11 cellular contexts compared by ENCODE assay signal in the genomic region with DNA sequence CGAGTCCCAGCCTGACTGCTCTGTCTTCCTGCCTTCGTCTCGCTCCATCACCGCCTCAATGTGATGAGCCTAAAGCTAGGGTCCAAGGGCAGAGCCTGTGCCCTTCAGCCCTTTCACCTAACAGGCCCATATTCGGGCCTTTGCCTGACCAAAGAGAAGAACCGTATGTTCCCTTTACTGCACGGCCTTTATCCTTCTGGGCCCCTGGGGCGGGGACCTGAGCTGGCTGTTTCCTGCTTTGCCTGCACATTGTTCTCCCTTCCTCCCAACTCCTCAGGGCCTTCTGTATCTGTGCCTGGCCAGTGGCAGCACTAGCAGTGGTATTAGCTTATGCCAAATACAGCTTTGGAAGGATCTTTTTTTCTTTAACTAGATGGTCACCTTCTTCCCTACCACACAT. TPM values are rescaled to one million over a fixed set of nuclear protein-coding genes. Genes with fewer than 3 reads are reported as not detected.
DNase-seq lines count a peak whose midpoint lies in the region; ATAC-seq and TF ChIP-seq lines count a peak whose summit lies in the region.
"Had no signal": no experiment of that assay in that cellular context is flagged by ENCODE, and none has a peak within 500 bp of the region (broad histone marks: within the 10 kb centered on the region; RNA-seq: fewer than 3 reads in every experiment).

No MANE protein-coding gene starts in this region.

- peak overlapping the region; percentile 72 for H3K27ac Mint-ChIP-seq in activated naive CD4-positive, alpha-beta T cell treated with anti-CD3 and anti-CD28 coated beads for 36 hours
- peak overlapping the region in 5 of 6 donors; percentile 9 to 72 (median 39) for H3K27ac Mint-ChIP-seq in immature natural killer cell
- H3K27ac Mint-ChIP-seq: nephron had no signal

- TF ChIP-seq EP300 in upper lobe of left lung (IDR thresholded peaks at IDR 0.05), result no peak

- H3K4me1 ChIP-seq in upper lobe of left lung, result peaks cover 12 to 24% (median 17%) of the 10 kb centered on the region in 4 donors

- TF ChIP-seq CTCF in upper lobe of left lung (IDR thresholded peaks at IDR 0.05), result no peak

- peaks cover 25% of the 10 kb centered on the region for H3K4me1 Mint-ChIP-seq in activated naive CD4-positive, alpha-beta T cell treated with anti-CD3 and anti-CD28 coated beads for 36 hours (ENCODE audit: low read depth)
- peaks cover 2 to 17% of the 10 kb centered on the region in 2 donors for H3K4me1 Mint-ChIP-seq in immature natural killer cell

- CTCF ChIA-PET in activated naive CD4-positive, alpha-beta T cell treated with anti-CD3 and anti-CD28 coated beads for 36 hours (lab: Charles Lee), result interaction anchor here (1.4 kb wide), 1 partner anchor 46 kb away, joined by 3 read pairs; the partner anchor contains the start of gene SMARCC2

- H3K4me3 Mint-ChIP-seq in activated naive CD4-positive, alpha-beta T cell treated with anti-CD3 and anti-CD28 coated beads for 36 hours, result no peak overlapping the region
- H3K4me3 Mint-ChIP-seq in immature natural killer cell, result no peak overlapping the region
- H3K4me3 Mint-ChIP-seq: nephron had no signal

- DNase-seq in activated naive CD4-positive, alpha-beta T cell treated with anti-CD3 and anti-CD28 coated beads for 36 hours, result no peak
- no peak for DNase-seq in activated naive CD4-positive, alpha-beta T cell treated with Interleukin-2 at 50 U/mL for 16 hours
- DNase-seq in immature natural killer cell, result no peak
- no peak for DNase-seq in upper lobe of left lung
- no peak for DNase-seq in HPDE6-E6E7 (ENCODE audit: extremely low spot score)
- DNase-seq: GDM1, head of caudate nucleus, NCI-H1092, NCI-H69 had no signal

- H3K27me3 Mint-ChIP-seq in activated naive CD4-positive, alpha-beta T cell treated with anti-CD3 and anti-CD28 coated beads for 36 hours (ENCODE audit: low read depth), result no peaks in the 10 kb centered on the region
- H3K27me3 Mint-ChIP-seq in immature natural killer cell (ENCODE audit: low read depth in 3 of 3), result peaks cover 2 to 4% (median 2%) of the 10 kb centered on the region in 3 donors

- intact Hi-C loops in activated naive CD4-positive, alpha-beta T cell treated with anti-CD3 and anti-CD28 coated beads for 36 hours (cut with micrococcal nuclease), result no loop called here

- H3K27ac ChIP-seq in upper lobe of left lung, result peak overlapping the region; percentile 63 to 81 (median 69)

- no peaks in the 10 kb centered on the region for H3K9me3 Mint-ChIP-seq in activated naive CD4-positive, alpha-beta T cell treated with anti-CD3 and anti-CD28 coated beads for 36 hours
- H3K9me3 Mint-ChIP-seq in immature natural killer cell, result no peaks in the 10 kb centered on the region
- H3K9me3 Mint-ChIP-seq: nephron had no signal

- H3K27me3 ChIP-seq in upper lobe of left lung, result no peaks in the 10 kb centered on the region

- 64 to 66% methylated on average over 7 to 8 of the region's 8 CpGs for WGBS in upper lobe of left lung, 2 donors

- H3K36me3 Mint-ChIP-seq in activated naive CD4-positive, alpha-beta T cell treated with anti-CD3 and anti-CD28 coated beads for 36 hours (ENCODE audit: low read depth), result peaks cover 42% of the 10 kb centered on the region
- peaks cover 23 to 42% (median 26%) of the 10 kb centered on the region in 3 donors for H3K36me3 Mint-ChIP-seq in immature natural killer cell

- TF ChIP-seq POLR2A in upper lobe of left lung (IDR thresholded peaks at IDR 0.05), result peak in 1 of 4 donors; percentile 16

- no peak overlapping the region for H3K4me3 ChIP-seq in upper lobe of left lung

- no peaks in the 10 kb centered on the region for H3K9me3 ChIP-seq in upper lobe of left lung

- H3K36me3 ChIP-seq in upper lobe of left lung, result peaks cover 6 to 64% (median 44%) of the 10 kb centered on the region in 4 donors

- ATAC-seq in upper lobe of left lung (ENCODE audit: low FRiP score in 2 of 2) (peak; percentile 20 to 35), GM21515 (IDR thresholded peaks at IDR 0.05; ENCODE audit: unreplicated experiment) (no peak)

RNA-seq across cellular contexts. Expression of gene MYL6B, which starts 8.5 kb away (rescaled TPM):
- total RNA-seq in activated naive CD4-positive, alpha-beta T cell treated with anti-CD3 and anti-CD28 coated beads for 36 hours, result 10 to 100 TPM; 49.2 to 57.5 TPM
- polyA plus RNA-seq in immature natural killer cell, result 10 to 100 TPM in 1 of 3 donors, 1 to 10 TPM in 2; 1.5 to 12.9 (median 9.3) TPM
- 10 to 100 TPM; 10.5 to 38.4 (median 29.1) TPM for total RNA-seq in upper lobe of left lung

RNA-seq across cellular contexts. Expression of gene MYL6, which starts 14.3 kb away (rescaled TPM):
- 100 to 1,000 TPM; 841 to 868 TPM for total RNA-seq in activated naive CD4-positive, alpha-beta T cell treated with anti-CD3 and anti-CD28 coated beads for 36 hours
- 1,000 to 10,000 TPM; 2,998 to 5,712 (median 4,230) TPM for polyA plus RNA-seq in immature natural killer cell
- total RNA-seq in upper lobe of left lung, result 1,000 to 10,000 TPM in 5 of 6 donors, 100 to 1,000 TPM in 1; 665 to 1,935 (median 1,528) TPM

RNA-seq across cellular contexts. Expression of gene ESYT1, which starts 15.8 kb away (rescaled TPM):
- total RNA-seq in activated naive CD4-positive, alpha-beta T cell treated with anti-CD3 and anti-CD28 coated beads for 36 hours, result 10 to 100 TPM; 87.4 to 88.9 TPM
- polyA plus RNA-seq in immature natural killer cell, result 100 to 1,000 TPM; 217 to 502 (median 273) TPM
- total RNA-seq in upper lobe of left lung, result 100 to 1,000 TPM in 5 of 6 donors, 10 to 100 TPM in 1; 73.9 to 132 (median 112) TPM

RNA-seq across cellular contexts. Expression of gene ZC3H10, which starts 25.8 kb away (rescaled TPM):
- 1 to 10 TPM; 6.4 to 6.6 TPM for total RNA-seq in activated naive CD4-positive, alpha-beta T cell treated with anti-CD3 and anti-CD28 coated beads for 36 hours
- 1 to 10 TPM in 2 of 3 donors, under 1 TPM in 1; 0.86 to 4.2 (median 1.3) TPM for polyA plus RNA-seq in immature natural killer cell
- 10 to 100 TPM in 2 of 6 donors, 1 to 10 TPM in 4; 2.1 to 22.0 (median 6.4) TPM for total RNA-seq in upper lobe of left lung

RNA-seq across cellular contexts. Expression of gene RPL41, which starts 27.4 kb away (rescaled TPM):
- 1,000 to 10,000 TPM; 5,971 to 6,299 TPM for total RNA-seq in activated naive CD4-positive, alpha-beta T cell treated with anti-CD3 and anti-CD28 coated beads for 36 hours
- 1,000 to 10,000 TPM; 2,591 to 7,233 (median 3,803) TPM for polyA plus RNA-seq in immature natural killer cell
- 1,000 to 10,000 TPM; 1,377 to 3,349 (median 3,110) TPM for total RNA-seq in upper lobe of left lung
